ENCODE assay signal across 8 cellular contexts in genomic region chr5:37839441-37840035, GRCh38. TPM values are rescaled to one million over a fixed set of nuclear protein-coding genes. Genes with fewer than 3 reads are reported as not detected.
DNase-seq lines count a peak whose midpoint lies in the region; ATAC-seq and TF ChIP-seq lines count a peak whose summit lies in the region.

No MANE protein-coding gene starts in this region.

- peaks cover 72 to 97% of the 10 kb centered on the region in 2 donors for H3K27me3 Mint-ChIP-seq in stimulated activated naive B cell treated with anti-CD40 and anti-IgM and Interleukin-4, amounts not matched to agents 10 μg/mL and 1 μg/mL and 100 μg/mL, for 72 hours
- H3K27me3 Mint-ChIP-seq in activated CD8-positive, alpha-beta T cell treated with anti-CD3 and anti-CD28 coated beads, Interleukin-2, amount 10 ng/mL, durations not matched to agents 7 days and 5 days (ENCODE audit: low read depth), result peaks cover 69% of the 10 kb centered on the region

- H3K36me3 Mint-ChIP-seq in stimulated activated naive B cell treated with anti-CD40 and anti-IgM and Interleukin-4, amounts not matched to agents 10 μg/mL and 1 μg/mL and 100 μg/mL, for 72 hours, result peaks cover 0 to 4% of the 10 kb centered on the region in 2 donors
- H3K36me3 Mint-ChIP-seq in activated CD8-positive, alpha-beta T cell treated with anti-CD3 and anti-CD28 coated beads, Interleukin-2, amount 10 ng/mL, durations not matched to agents 7 days and 5 days (ENCODE audit: low read depth), result peaks cover 2% of the 10 kb centered on the region

- POLR2A ChIA-PET in activated CD8-positive, alpha-beta T cell treated with anti-CD3 and anti-CD28 coated beads, Interleukin-2, amount 10 ng/mL, durations not matched to agents 7 days and 5 days (lab: Charles Lee), result no interaction called here

- ATAC-seq in stimulated activated naive B cell treated with anti-CD40 and anti-IgM and Interleukin-4, amounts not matched to agents 10 μg/mL and 1 μg/mL and 100 μg/mL, for 72 hours (replicated peaks), result peak in 1 of 2 donors; percentile 23
- no peak for ATAC-seq in activated CD8-positive, alpha-beta T cell treated with anti-CD3 and anti-CD28 coated beads, Interleukin-2, amount 10 ng/mL, durations not matched to agents 7 days and 5 days
- ATAC-seq in HG03521 (IDR thresholded peaks at IDR 0.05; ENCODE audit: unreplicated experiment), result no peak

- TF ChIP-seq CTCF in LNCAP (IDR thresholded peaks at IDR 0.05), result 0 out of 2 replicates have a peak, but pooled peaks have one; percentile 2

- H3K27ac Mint-ChIP-seq in stimulated activated naive B cell treated with anti-CD40 and anti-IgM and Interleukin-4, amounts not matched to agents 10 μg/mL and 1 μg/mL and 100 μg/mL, for 72 hours, result peak overlapping the region; percentile 77
- no peak overlapping the region for H3K27ac Mint-ChIP-seq in activated CD8-positive, alpha-beta T cell treated with anti-CD3 and anti-CD28 coated beads, Interleukin-2, amount 10 ng/mL, durations not matched to agents 7 days and 5 days

- CTCF ChIA-PET in activated CD8-positive, alpha-beta T cell treated with anti-CD3 and anti-CD28 coated beads, Interleukin-2, amount 10 ng/mL, durations not matched to agents 7 days and 5 days (lab: Charles Lee), result no interaction called here

- peak; percentile 74 for DNase-seq in D341Med (ENCODE audit: low spot score)
- DNase-seq in astrocyte of the hippocampus (ENCODE audit: low read depth, low spot score), result peak; percentile 78
- DNase-seq in iPS-NIHi11 (ENCODE audit: low spot score), result peak; percentile 55
- no peak for DNase-seq in stimulated activated naive B cell treated with anti-CD40 and anti-IgM and Interleukin-4, amounts not matched to agents 10 μg/mL and 1 μg/mL and 100 μg/mL, for 72 hours
- no peak for DNase-seq in activated CD8-positive, alpha-beta T cell treated with anti-CD3 and anti-CD28 coated beads, Interleukin-2, amount 10 ng/mL, durations not matched to agents 7 days and 5 days
- no peak for DNase-seq in SW480 (ENCODE audit: low spot score)

- no peaks in the 10 kb centered on the region for H3K9me3 Mint-ChIP-seq in stimulated activated naive B cell treated with anti-CD40 and anti-IgM and Interleukin-4, amounts not matched to agents 10 μg/mL and 1 μg/mL and 100 μg/mL, for 72 hours
- no peaks in the 10 kb centered on the region for H3K9me3 Mint-ChIP-seq in activated CD8-positive, alpha-beta T cell treated with anti-CD3 and anti-CD28 coated beads, Interleukin-2, amount 10 ng/mL, durations not matched to agents 7 days and 5 days (ENCODE audit: insufficient read depth)

- peaks cover 23 to 47% of the 10 kb centered on the region in 2 donors for H3K4me1 Mint-ChIP-seq in stimulated activated naive B cell treated with anti-CD40 and anti-IgM and Interleukin-4, amounts not matched to agents 10 μg/mL and 1 μg/mL and 100 μg/mL, for 72 hours
- peaks cover 26% of the 10 kb centered on the region for H3K4me1 Mint-ChIP-seq in activated CD8-positive, alpha-beta T cell treated with anti-CD3 and anti-CD28 coated beads, Interleukin-2, amount 10 ng/mL, durations not matched to agents 7 days and 5 days (ENCODE audit: low read depth)

- H3K4me3 Mint-ChIP-seq in stimulated activated naive B cell treated with anti-CD40 and anti-IgM and Interleukin-4, amounts not matched to agents 10 μg/mL and 1 μg/mL and 100 μg/mL, for 72 hours, result peak overlapping the region; percentile 59
- H3K4me3 Mint-ChIP-seq in activated CD8-positive, alpha-beta T cell treated with anti-CD3 and anti-CD28 coated beads, Interleukin-2, amount 10 ng/mL, durations not matched to agents 7 days and 5 days, result no peak overlapping the region

RNA-seq across cellular contexts. Expression of gene GDNF, which starts 0.3 kb away (rescaled TPM):
- not detected for total RNA-seq in activated CD8-positive, alpha-beta T cell treated with anti-CD3 and anti-CD28 coated beads, Interleukin-2, amount 10 ng/mL, durations not matched to agents 7 days and 5 days

Comparison
In these comparisons a context has a peak if more than half of its experiments do, and no peak if none do; other contexts are left out.
1. DNase-seq: peak in D341Med (single experiment), astrocyte of the hippocampus (single experiment) and iPS-NIHi11 (single experiment); none in stimulated activated naive B cell treated with anti-CD40 and anti-IgM and Interleukin-4, amounts not matched to agents 10 μg/mL and 1 μg/mL and 100 μg/mL, for 72 hours (single experiment), activated CD8-positive, alpha-beta T cell treated with anti-CD3 and anti-CD28 coated beads, Interleukin-2, amount 10 ng/mL, durations not matched to agents 7 days and 5 days (single experiment) and SW480 (single experiment).